In the genomic region with DNA sequence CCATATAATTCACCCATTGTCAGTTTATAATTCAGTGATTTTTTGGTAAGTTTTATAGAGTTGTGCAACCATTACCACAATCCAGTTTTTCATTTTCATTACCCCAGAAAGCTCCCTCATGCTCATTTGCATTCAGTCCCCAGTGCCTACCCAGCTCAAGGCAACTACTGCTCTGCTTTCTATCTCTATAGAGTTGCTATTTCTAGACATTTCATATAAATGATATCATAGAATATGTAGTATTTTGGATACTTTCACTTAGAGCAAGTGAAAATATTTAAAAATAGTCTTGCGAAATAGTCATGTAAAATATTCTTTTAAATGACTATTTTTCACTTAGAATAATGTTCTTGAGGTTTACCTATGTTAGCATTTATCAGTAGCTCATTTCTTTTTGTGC, we compare ENCODE assay signal across 15 cellular contexts.
DNase-seq lines count a peak whose midpoint lies in the region; ATAC-seq lines count a peak whose summit lies in the region.
"Had no signal": no experiment of that assay in that cellular context is flagged by ENCODE, and none has a peak within 500 bp of the region (broad histone marks: within the 10 kb centered on the region; RNA-seq: fewer than 3 reads in every experiment).

No MANE protein-coding gene starts in this region.

- no peaks in the 10 kb centered on the region for H3K4me1 ChIP-seq in effector memory CD4-positive, alpha-beta T cell (ENCODE audit: control insufficient read depth, insufficient read depth, low read length, poor library complexity, severe bottlenecking)

- DNase-seq in iris pigment epithelial cell (ENCODE audit: low read depth) (peak; percentile 9), NCI-H1092 (lab: John Stamatoyannopoulos, UW) (no peak)
- DNase-seq in activated naive CD4-positive, alpha-beta T cell treated with anti-CD3 and anti-CD28 coated beads, Interleukin-2, amount 50 U/mL, for 16 hours = no peak
- DNase-seq in effector memory CD4-positive, alpha-beta T cell = no peak
- DNase-seq: glutamatergic neuron; Kasumi-1; mucosa of descending colon; NCI-H1694 treated with DMSO at 0.1 percent for 48 hours; occipital lobe; stimulated activated naive CD8-positive, alpha-beta T cell treated with anti-CD3 and anti-CD28 coated beads, Interleukin-15, amount 100 ng/mL, for 72 hours had no signal

- no peak overlapping the region for H3K27ac ChIP-seq in effector memory CD4-positive, alpha-beta T cell (ENCODE audit: insufficient read depth, low read length, poor library complexity, severe bottlenecking)
- H3K27ac ChIP-seq: C4-2B had no signal

- no peak overlapping the region for H3K4me3 ChIP-seq in effector memory CD4-positive, alpha-beta T cell (ENCODE audit: insufficient read depth, low read depth, low read length, poor library complexity, severe bottlenecking)
- H3K4me3 ChIP-seq: mucosa of descending colon, smooth muscle cell had no signal

- H3K36me3 ChIP-seq in effector memory CD4-positive, alpha-beta T cell (ENCODE audit: control insufficient read depth, insufficient read depth, low read length) = no peaks in the 10 kb centered on the region

- no peaks in the 10 kb centered on the region for H3K9me3 ChIP-seq in effector memory CD4-positive, alpha-beta T cell (ENCODE audit: control insufficient read depth, low read length)
- H3K9me3 ChIP-seq: mucosa of descending colon had no signal

- H3K27me3 ChIP-seq in effector memory CD4-positive, alpha-beta T cell (replicated peaks; ENCODE audit: control insufficient read depth, insufficient read depth, low read length, poor library complexity, severe bottlenecking) = no peaks in the 10 kb centered on the region

- ATAC-seq in GM19395 (IDR thresholded peaks at IDR 0.05; ENCODE audit: unreplicated experiment) (peak; percentile 78), HG02610 (IDR thresholded peaks at IDR 0.05; ENCODE audit: unreplicated experiment) (peak; percentile 76), HG03342 (IDR thresholded peaks at IDR 0.05; ENCODE audit: unreplicated experiment) (peak; percentile 69)
- ATAC-seq: mucosa of descending colon; stimulated activated naive CD8-positive, alpha-beta T cell treated with anti-CD3 and anti-CD28 coated beads, Interleukin-15, amount 100 ng/mL, for 72 hours had no signal
